ENCODE assay signal across 1 cellular context in genomic region chr12:51265024-51265423, GRCh38.
TF ChIP-seq lines count a peak whose summit lies in the region.

No MANE protein-coding gene starts in this region.

TF ChIP-seq in HepG2, 621 proteins besides CTCF, POLR2A, EP300 and RAD21:
- TF ChIP-seq ZNF460 (CRISPR knock-in tag; IDR thresholded peaks at IDR 0.05; ENCODE audit: borderline replicate concordance) (no peak), NONO (IDR thresholded peaks at IDR 0.05) (no peak), NONO (CRISPR knock-in tag; conservative IDR thresholded peaks at IDR 0.05) (no peak), ARID5B (CRISPR knock-in tag; IDR thresholded peaks at IDR 0.05) (no peak), ZNF7 (CRISPR knock-in tag; IDR thresholded peaks at IDR 0.05) (peak; percentile 73)
